32 cellular contexts compared by ENCODE assay signal in genomic region chr18:74444104-74444503, GRCh38. TPM values are rescaled to one million over a fixed set of nuclear protein-coding genes. Genes with fewer than 3 reads are reported as not detected.
"Had no signal": no experiment of that assay in that cellular context is flagged by ENCODE, and none has a peak within 500 bp of the region (broad histone marks: within the 10 kb centered on the region; RNA-seq: fewer than 3 reads in every experiment).

No MANE protein-coding gene starts in this region.

- H3K36me3 ChIP-seq: right atrium auricular region, sigmoid colon, spleen, suprapubic skin, thoracic aorta, tibial artery, upper lobe of right lung had no signal

- FAIRE-seq: keratinocyte, small intestine, urothelium cell line had no signal

- H3K27ac ChIP-seq: left ventricle myocardium inferior, parathyroid adenoma, psoas muscle, right atrium auricular region, sigmoid colon, spleen, suprapubic skin, thoracic aorta, tibial artery, upper lobe of right lung had no signal

- H3K27me3 ChIP-seq: right atrium auricular region, sigmoid colon, suprapubic skin, upper lobe of right lung had no signal

- ATAC-seq: left colon; mucosa of descending colon; naive thymus-derived CD4-positive, alpha-beta T cell; natural killer cell treated with Interleukin-12 subunit alpha and Interleukin-12 subunit beta and Interleukin-15 and Interleukin-18, amount 100 ng/mL, for 72 hours; psoas muscle; stimulated activated effector memory CD8-positive, alpha-beta T cell treated with anti-CD3 and anti-CD28 coated beads, Interleukin-12 subunit alpha, Interleukin-12 subunit beta, amount 100 ng/mL, for 72 hours; upper lobe of right lung had no signal

- H3K9ac ChIP-seq: parathyroid adenoma had no signal

- DNase-seq: hippocampal formation; kidney glomerular epithelial cell; left colon; left ventricle myocardium inferior; mesendoderm; mucosa of descending colon; naive thymus-derived CD4-positive, alpha-beta T cell; nucleus accumbens; psoas muscle; sigmoid colon; small intestine; spleen; stimulated activated CD4-positive, alpha-beta T cell treated with anti-CD3 and anti-CD28 coated beads, Interleukin-4, amount 100 ng/mL, for 24 hours; stimulated activated naive CD4-positive, alpha-beta T cell; tibial artery; trophoblast cell; upper lobe of right lung had no signal

- H3K9me3 ChIP-seq: left ventricle myocardium inferior, mucosa of descending colon, psoas muscle, right atrium auricular region, sigmoid colon, spleen, suprapubic skin, thoracic aorta, tibial artery, upper lobe of right lung had no signal

- H3K4me3 ChIP-seq: left ventricle myocardium inferior, lung, mucosa of descending colon, psoas muscle, right atrium auricular region, sigmoid colon, spleen, suprapubic skin, thoracic aorta, tibial artery, upper lobe of right lung had no signal

- H3K4me1 ChIP-seq: parathyroid adenoma, psoas muscle, right atrium auricular region, sigmoid colon, spleen, suprapubic skin, tibial artery, upper lobe of right lung had no signal

RNA-seq across cellular contexts. Expression of gene DIPK1C, which starts 13.0 kb away (rescaled TPM):
- total RNA-seq: lung; mesothelial cell of epicardium; myocyte; naive thymus-derived CD4-positive, alpha-beta T cell; natural killer cell treated with Interleukin-12 subunit alpha and Interleukin-12 subunit beta and Interleukin-15 and Interleukin-18, amount 100 ng/mL, for 72 hours; osteoblast; posterior vena cava; subcutaneous adipose tissue; thoracic aorta; upper lobe of right lung had no signal
- polyA plus RNA-seq: keratinocyte; naive thymus-derived CD4-positive, alpha-beta T cell; neural cell had no signal
